8 cellular contexts compared by ENCODE assay signal in genomic region chr11:75280227-75280671, GRCh38. TPM values are rescaled to one million over a fixed set of nuclear protein-coding genes. Genes with fewer than 3 reads are reported as not detected.
DNase-seq lines count a peak whose midpoint lies in the region; ATAC-seq and TF ChIP-seq lines count a peak whose summit lies in the region.

No MANE protein-coding gene starts in this region.

- H3K4me3 Mint-ChIP-seq in progenitor cell of endocrine pancreas (ENCODE audit: low read depth), result no peak overlapping the region

- peak overlapping the region; percentile 12 for H3K27ac ChIP-seq in upper lobe of right lung

- H3K27ac Mint-ChIP-seq in progenitor cell of endocrine pancreas, result no peak overlapping the region

- no peak overlapping the region for H3K4me3 ChIP-seq in upper lobe of right lung

- peaks cover 1% of the 10 kb centered on the region for H3K4me1 Mint-ChIP-seq in progenitor cell of endocrine pancreas (ENCODE audit: low read depth)

- TF ChIP-seq CTCF in GM12873 (IDR thresholded peaks at IDR 0.05; ENCODE audit: insufficient read depth, low read depth, low read length, missing control alignments), result peak; percentile 98
- TF ChIP-seq CTCF in progenitor cell of endocrine pancreas (IDR thresholded peaks at IDR 0.05; ENCODE audit: unreplicated experiment), result peak; percentile 94
- TF ChIP-seq CTCF in upper lobe of right lung (IDR thresholded peaks at IDR 0.05), result peak; percentile 97

- ATAC-seq in upper lobe of right lung (peak; percentile 87), GM21367 (IDR thresholded peaks at IDR 0.05; ENCODE audit: unreplicated experiment) (no peak)

- DNase-seq in NAMALWA (ENCODE audit: low spot score) (peak; percentile 78), SW480 (ENCODE audit: low spot score) (peak; percentile 53), cardiac septum (ENCODE audit: low spot score) (peak; percentile 92), progenitor cell of endocrine pancreas (ENCODE audit: low spot score, unreplicated experiment) (peak; percentile 72), upper lobe of right lung (peak; percentile 76)
- DNase-seq in activated naive CD8-positive, alpha-beta T cell treated with anti-CD3 and anti-CD28 coated beads, Interleukin-2, amount 50 U/mL, for 16 hours (ENCODE audit: low read depth, low spot score), result peak; percentile 49

- peaks cover 8% of the 10 kb centered on the region for H3K36me3 Mint-ChIP-seq in progenitor cell of endocrine pancreas (ENCODE audit: insufficient read depth)

- peaks cover 95% of the 10 kb centered on the region for H3K36me3 ChIP-seq in upper lobe of right lung

- H3K9me3 ChIP-seq in upper lobe of right lung, result no peaks in the 10 kb centered on the region

- no peaks in the 10 kb centered on the region for H3K27me3 ChIP-seq in upper lobe of right lung

- intact Hi-C loops in cardiac septum (cut with DNase I) (loop anchor here (1.0 kb wide), 2 partner anchors 48 to 104 kb away; no protein-coding TSS in a partner anchor), upper lobe of right lung (cut with DNase I) (no loop called here)

- no peaks in the 10 kb centered on the region for H3K9me3 Mint-ChIP-seq in progenitor cell of endocrine pancreas (ENCODE audit: low read depth)

- H3K4me1 ChIP-seq in upper lobe of right lung, result peaks cover 15% of the 10 kb centered on the region

- H3K27me3 Mint-ChIP-seq in progenitor cell of endocrine pancreas, result no peaks in the 10 kb centered on the region

RNA-seq across cellular contexts. Expression of gene TPBGL, which starts 39.7 kb away (rescaled TPM):
- total RNA-seq in cardiac septum (0.08 TPM), progenitor cell of endocrine pancreas (0.11 TPM in 1 of 2 replicates, not detected in the other), upper lobe of right lung (0.64 TPM)
